ENCODE assay signal across 15 cellular contexts in genomic region chrX:151871244-151871643, GRCh38. TPM values are rescaled to one million over a fixed set of nuclear protein-coding genes. Genes with fewer than 3 reads are reported as not detected.
DNase-seq lines count a peak whose midpoint lies in the region; ATAC-seq and TF ChIP-seq lines count a peak whose summit lies in the region.
"Had no signal": no experiment of that assay in that cellular context is flagged by ENCODE, and none has a peak within 500 bp of the region (broad histone marks: within the 10 kb centered on the region; RNA-seq: fewer than 3 reads in every experiment).

No MANE protein-coding gene starts in this region.

- no peak overlapping the region; the same call in 1 of the 2 replicates for H3K4me3 Mint-ChIP-seq in HFFc6

- H3K4me1 ChIP-seq in ACC112 (ENCODE audit: control insufficient read depth, insufficient read depth, low read length, unreplicated experiment) = peaks cover 21% of the 10 kb centered on the region
- H3K4me1 ChIP-seq: BLaER1 treated with 17β-estradiol and CSF1 and Interleukin-3, amounts not matched to agents 10 nM and 100 nM; gastrocnemius medialis had no signal

- peak overlapping the region; percentile 100 for H3K27ac ChIP-seq in ACC112 (ENCODE audit: low read depth, low read length)
- H3K27ac ChIP-seq: BLaER1 treated with 17β-estradiol and CSF1 and Interleukin-3, amounts not matched to agents 10 nM and 100 nM; gastrocnemius medialis had no signal

- TF ChIP-seq CTCF in HFFc6 (IDR thresholded peaks at IDR 0.05) (no peak), astrocyte of the cerebellum (IDR thresholded peaks at IDR 0.05; ENCODE audit: low read depth, low read length, missing control alignments) (no peak)

- H3K27me3 Mint-ChIP-seq in HFFc6 (ENCODE audit: insufficient read depth) = peaks cover 2% of the 10 kb centered on the region; the same call in 1 of the 2 replicates

- ATAC-seq in GM19324 (IDR thresholded peaks at IDR 0.05; ENCODE audit: low FRiP score, unreplicated experiment) (no peak), HG02981 (IDR thresholded peaks at IDR 0.05; ENCODE audit: unreplicated experiment) (no peak)
- ATAC-seq: gastrocnemius medialis had no signal

- in situ Hi-C loops in astrocyte of the cerebellum (cut with HindIII; ENCODE audit: low sequenced_read_pairs) = no loop called here

- H3K4me1 Mint-ChIP-seq in HFFc6 (ENCODE audit: low read depth) = peaks cover 19% of the 10 kb centered on the region; the same call in 1 of the 2 replicates

- DNase-seq in HFFc6 (peak; percentile 87), astrocyte of the cerebellum (ENCODE audit: low read depth) (peak; percentile 67), hepatic stellate cell (ENCODE audit: low spot score) (peak; percentile 5), cerebellar nuclear complex (lab: John Stamatoyannopoulos, UW) (no peak), NCI-H146 treated with DMSO at 0.1 percent for 48 hours (lab: John Stamatoyannopoulos, UW; ENCODE audit: unreplicated experiment) (no peak)
- DNase-seq: activated CD8-positive, alpha-beta memory T cell treated with anti-CD3 and anti-CD28 coated beads, Interleukin-2, amount 50 U/mL, for 48 hours; anterior cingulate cortex; gastrocnemius medialis; NCI-H2107; substantia nigra had no signal

- H3K9me3 Mint-ChIP-seq in HFFc6 = peaks cover 12% of the 10 kb centered on the region

- H3K4me3 ChIP-seq in ACC112 (ENCODE audit: low read depth, low read length) (peak overlapping the region; percentile 72), astrocyte of the cerebellum (ENCODE audit: low read depth, low read length) (no peak overlapping the region)
- H3K4me3 ChIP-seq: BLaER1 treated with 17β-estradiol and CSF1 and Interleukin-3, amounts not matched to agents 10 nM and 100 nM; gastrocnemius medialis; lung had no signal

- H3K36me3 ChIP-seq in ACC112 (ENCODE audit: insufficient read depth, low read length) = no peaks in the 10 kb centered on the region
- H3K36me3 ChIP-seq: BLaER1 treated with 17β-estradiol and CSF1 and Interleukin-3, amounts not matched to agents 10 nM and 100 nM; gastrocnemius medialis had no signal

- no peaks in the 10 kb centered on the region; the same call in 1 of the 2 replicates for H3K36me3 Mint-ChIP-seq in HFFc6 (ENCODE audit: low read depth)

- no peak overlapping the region for H2AFZ ChIP-seq in ACC112 (ENCODE audit: low read length, unreplicated experiment)

- no peaks in the 10 kb centered on the region for H3K79me2 ChIP-seq in ACC112 (ENCODE audit: control insufficient read depth, insufficient read depth, low read length, unreplicated experiment)

- peak overlapping the region; percentile 80; the same call in 1 of the 2 replicates for H3K27ac Mint-ChIP-seq in HFFc6

- H3K27me3 ChIP-seq in ACC112 (ENCODE audit: insufficient read depth, low read length) = no peaks in the 10 kb centered on the region
- H3K27me3 ChIP-seq: gastrocnemius medialis had no signal

RNA-seq across cellular contexts. Expression of gene MAGEA4, which starts 41.4 kb away (rescaled TPM):
- total RNA-seq in HFFc6 (2021; fragmentation: NEBNext Ultra II Directional; extraction: Animal tissue kit (Norgen Biotek cat#: 25700)) = not detected
- total RNA-seq: gastrocnemius medialis, lung had no signal

Comparison
In these comparisons a context has a peak if more than half of its experiments do, and no peak if none do; other contexts are left out.
1. DNase-seq: peak in HFFc6 (single experiment), astrocyte of the cerebellum (single experiment) and hepatic stellate cell (single experiment); none in cerebellar nuclear complex (0 of 2) and NCI-H146 treated with DMSO at 0.1 percent for 48 hours (single experiment).